Comparison of ENCODE assay signal across 25 cellular contexts in genomic region chr12:115910057-115910456, GRCh38.
"Had no signal": no experiment of that assay in that cellular context is flagged by ENCODE, and none has a peak within 500 bp of the region (broad histone marks: within the 10 kb centered on the region; RNA-seq: fewer than 3 reads in every experiment).

No MANE protein-coding gene starts in this region.

- H3K36me3 ChIP-seq: esophagus squamous epithelium, uterus had no signal

- H3K4me3 Mint-ChIP-seq: activated T-cell treated with anti-CD3 and anti-CD28 coated beads, Interleukin-2, amount 50 U/mL, for 72 hours; central memory CD8-positive, alpha-beta T cell; dendritic cell treated with granulocyte-macrophage colony-stimulating factor and Interleukin-4, amounts not matched to agents 40 ng/mL and 50 ng/mL, for 4 days; naive B cell; stimulated activated memory B cell treated with anti-CD40 and anti-IgM and Interleukin-4, amounts not matched to agents 10 μg/mL and 1 μg/mL and 100 μg/mL, for 72 hours; stimulated activated naive CD8-positive, alpha-beta T cell treated with anti-CD3 and anti-CD28 coated beads, Interleukin-15, amount 100 ng/mL, for 72 hours; T-helper 17 cell; type B pancreatic cell had no signal

- H3K9me3 ChIP-seq: esophagus squamous epithelium, psoas muscle, uterus had no signal

- H3K4me2 ChIP-seq: smooth muscle cell had no signal

- H3K4me3 ChIP-seq: esophagus squamous epithelium, psoas muscle, smooth muscle cell, uterus had no signal

- DNase-seq: activated naive CD4-positive, alpha-beta T cell; activated T-cell treated with anti-CD3 and anti-CD28 coated beads for 4 hours; activated T-cell treated with anti-CD3 and anti-CD28 coated beads, Interleukin-2, amount 50 U/mL, for 72 hours; esophagus squamous epithelium; foreskin melanocyte; left ventricle myocardium superior; naive B cell; nucleus accumbens; psoas muscle; stimulated activated CD4-positive, alpha-beta T cell treated with anti-CD3 and anti-CD28 coated beads, Interleukin-1b, Interleukin-23, amount 100 ng/mL, for 48 hours; stimulated activated CD4-positive, alpha-beta T cell treated with anti-CD3 and anti-CD28 coated beads, Interleukin-4, amount 100 ng/mL, for 4 hours; stimulated activated CD8-positive, alpha-beta memory T cell treated with anti-CD3 and anti-CD28 coated beads, Interleukin-4, amount 100 ng/mL, for 48 hours; stimulated activated naive CD8-positive, alpha-beta T cell treated with anti-CD3 and anti-CD28 coated beads, Interleukin-15, amount 100 ng/mL, for 72 hours; substantia nigra; T-helper 17 cell; T1000; uterus had no signal

- ATAC-seq: activated naive CD4-positive, alpha-beta T cell treated with anti-CD3 and anti-CD28 coated beads, Interleukin-2, amount 50 U/mL, for 72 hours; activated T-cell treated with anti-CD3 and anti-CD28 coated beads, Interleukin-2, amount 50 U/mL, for 72 hours; left ventricle myocardium superior; psoas muscle; stimulated activated memory B cell treated with anti-CD40 and anti-IgM and Interleukin-4, amounts not matched to agents 10 μg/mL and 1 μg/mL and 100 μg/mL, for 72 hours; stimulated activated naive CD8-positive, alpha-beta T cell treated with anti-CD3 and anti-CD28 coated beads, Interleukin-15, amount 100 ng/mL, for 72 hours; T-helper 17 cell had no signal

- H3K4me1 Mint-ChIP-seq: central memory CD8-positive, alpha-beta T cell; naive B cell; stimulated activated memory B cell treated with anti-CD40 and anti-IgM and Interleukin-4, amounts not matched to agents 10 μg/mL and 1 μg/mL and 100 μg/mL, for 72 hours; stimulated activated naive CD8-positive, alpha-beta T cell treated with anti-CD3 and anti-CD28 coated beads, Interleukin-15, amount 100 ng/mL, for 72 hours; T-helper 17 cell had no signal

- H3K27ac Mint-ChIP-seq: activated naive CD4-positive, alpha-beta T cell treated with anti-CD3 and anti-CD28 coated beads, Interleukin-2, amount 50 U/mL, for 72 hours; activated T-cell treated with anti-CD3 and anti-CD28 coated beads, Interleukin-2, amount 50 U/mL, for 72 hours; dendritic cell treated with granulocyte-macrophage colony-stimulating factor and Interleukin-4, amounts not matched to agents 40 ng/mL and 50 ng/mL, for 4 days; naive B cell; stimulated activated memory B cell treated with anti-CD40 and anti-IgM and Interleukin-4, amounts not matched to agents 10 μg/mL and 1 μg/mL and 100 μg/mL, for 72 hours; T-helper 17 cell; type B pancreatic cell had no signal

- H3K9me3 Mint-ChIP-seq: activated naive CD4-positive, alpha-beta T cell treated with anti-CD3 and anti-CD28 coated beads, Interleukin-2, amount 50 U/mL, for 72 hours; activated T-cell treated with anti-CD3 and anti-CD28 coated beads, Interleukin-2, amount 50 U/mL, for 72 hours; central memory CD8-positive, alpha-beta T cell; dendritic cell treated with granulocyte-macrophage colony-stimulating factor and Interleukin-4, amounts not matched to agents 40 ng/mL and 50 ng/mL, for 4 days; stimulated activated memory B cell treated with anti-CD40 and anti-IgM and Interleukin-4, amounts not matched to agents 10 μg/mL and 1 μg/mL and 100 μg/mL, for 72 hours; stimulated activated naive CD8-positive, alpha-beta T cell treated with anti-CD3 and anti-CD28 coated beads, Interleukin-15, amount 100 ng/mL, for 72 hours; type B pancreatic cell had no signal

- H3K27me3 ChIP-seq: uterus had no signal

- H3K79me2 ChIP-seq: parathyroid adenoma had no signal

- H3K9ac ChIP-seq: parathyroid adenoma had no signal

- H3K36me3 Mint-ChIP-seq: activated naive CD4-positive, alpha-beta T cell treated with anti-CD3 and anti-CD28 coated beads, Interleukin-2, amount 50 U/mL, for 72 hours; naive B cell; stimulated activated memory B cell treated with anti-CD40 and anti-IgM and Interleukin-4, amounts not matched to agents 10 μg/mL and 1 μg/mL and 100 μg/mL, for 72 hours; type B pancreatic cell had no signal

- H2AFZ ChIP-seq: parathyroid adenoma had no signal

- H3K27ac ChIP-seq: epithelial cell of prostate, esophagus squamous epithelium, parathyroid adenoma, psoas muscle, uterus had no signal

- H3K4me1 ChIP-seq: esophagus squamous epithelium, parathyroid adenoma, psoas muscle, uterus had no signal
